Comparison of ENCODE assay signal across 15 cellular contexts in genomic region chr1:162197615-162198497, GRCh38.
DNase-seq lines count a peak whose midpoint lies in the region; ATAC-seq, FAIRE-seq and TF ChIP-seq lines count a peak whose summit lies in the region.
"Had no signal": no experiment of that assay in that cellular context is flagged by ENCODE, and none has a peak within 500 bp of the region (broad histone marks: within the 10 kb centered on the region; RNA-seq: fewer than 3 reads in every experiment).

No MANE protein-coding gene starts in this region.

- H3K9me3 Mint-ChIP-seq in neural progenitor cell, result no peaks in the 10 kb centered on the region
- H3K9me3 Mint-ChIP-seq: HFFc6 had no signal

- peak; percentile 25 for FAIRE-seq in D721Med (lab: Jason Lieb, UNC)
- no peak for FAIRE-seq in GM12891 (lab: Jason Lieb, UNC)
- FAIRE-seq: astrocyte had no signal

- H3K4me3 Mint-ChIP-seq in neural progenitor cell, result no peak overlapping the region
- H3K4me3 Mint-ChIP-seq: HFFc6 had no signal

- 0 out of 2 replicates have a peak overlapping the region, but pooled peaks have one; percentile 7 for H3K4me3 ChIP-seq in HUES6 (ENCODE audit: low read depth, low read length)
- no peak overlapping the region for H3K4me3 ChIP-seq in epithelial cell of esophagus (ENCODE audit: low read length)
- H3K4me3 ChIP-seq in neural progenitor cell, result no peak overlapping the region
- H3K4me3 ChIP-seq: lung had no signal

- no peaks in the 10 kb centered on the region for H3K27me3 ChIP-seq in HUES6 (ENCODE audit: control insufficient read depth, insufficient read depth, low read length)
- H3K27me3 ChIP-seq in neural progenitor cell, result no peaks in the 10 kb centered on the region

- H3K36me3 ChIP-seq in HUES6 (ENCODE audit: control insufficient read depth, insufficient read depth, low read length) (no peaks in the 10 kb centered on the region), neural progenitor cell (no peaks in the 10 kb centered on the region)

- DNase-seq in D721Med (ENCODE audit: insufficient read length, low spot score), result no peak
- DNase-seq in epithelial cell of esophagus (ENCODE audit: low read depth), result peak; percentile 40
- no peak for DNase-seq in neural progenitor cell (ENCODE audit: low spot score)
- DNase-seq in GM12891 (ENCODE audit: insufficient read length, low spot score), result no peak
- no peak for DNase-seq in activated CD8-positive, alpha-beta memory T cell treated with anti-CD3 and anti-CD28 coated beads, Interleukin-2, amount 50 U/mL, for 4 hours
- DNase-seq: activated CD4-positive, CD25-positive, alpha-beta regulatory T cell; C1 segment of cervical spinal cord; HFFc6; NCI-H1694 treated with DMSO at 0.1 percent for 48 hours; stimulated activated naive CD4-positive, alpha-beta T cell treated with Interleukin-2 at 50 U/mL for 16 hours had no signal

- peaks cover 74% of the 10 kb centered on the region for H3K79me2 ChIP-seq in neural progenitor cell (ENCODE audit: low read depth)

- no peak for TF ChIP-seq POLR2A in GM12891 (IDR thresholded peaks at IDR 0.05; ENCODE audit: low read depth, low read length)

- H3K36me3 Mint-ChIP-seq in neural progenitor cell, result no peaks in the 10 kb centered on the region

- H3K9me3 ChIP-seq in HUES6 (ENCODE audit: control insufficient read depth, insufficient read depth, low read depth, low read length) (no peaks in the 10 kb centered on the region), neural progenitor cell (ENCODE audit: low read depth) (no peaks in the 10 kb centered on the region)

- no peak overlapping the region for H2AFZ ChIP-seq in neural progenitor cell (replicated peaks)

- H3K4me1 Mint-ChIP-seq in neural progenitor cell, result peaks cover 20% of the 10 kb centered on the region

- no peak for TF ChIP-seq CTCF in D721Med (IDR thresholded peaks at IDR 0.05; ENCODE audit: insufficient read depth, missing control alignments)
- TF ChIP-seq CTCF in epithelial cell of esophagus (IDR thresholded peaks at IDR 0.05; ENCODE audit: insufficient read depth, low read depth, low read length, missing control alignments), result no peak
- TF ChIP-seq CTCF in neural progenitor cell (IDR thresholded peaks at IDR 0.05), result peak; percentile 12

- H3K4me2 ChIP-seq in neural progenitor cell, result no peak overlapping the region

- H3K27ac ChIP-seq in HUES6 (ENCODE audit: low read depth, low read length), result peak overlapping the region; percentile 30; the same call in 1 of the 2 replicates
- H3K27ac ChIP-seq in neural progenitor cell, result no peak overlapping the region

- H3F3A ChIP-seq in neural progenitor cell (ENCODE audit: low read depth), result peaks cover 13% of the 10 kb centered on the region

- no peaks in the 10 kb centered on the region for H3K27me3 Mint-ChIP-seq in neural progenitor cell (ENCODE audit: insufficient read depth, low read depth)

- peaks cover 22% of the 10 kb centered on the region for H4K20me1 ChIP-seq in neural progenitor cell (ENCODE audit: low read depth)

- ATAC-seq in HG03342 (IDR thresholded peaks at IDR 0.05; ENCODE audit: unreplicated experiment), result no peak
- no peak for ATAC-seq in HG03175 (IDR thresholded peaks at IDR 0.05; ENCODE audit: unreplicated experiment)

- H3K4me1 ChIP-seq in HUES6 (ENCODE audit: control insufficient read depth, insufficient read depth, low read length) (peaks cover 45% of the 10 kb centered on the region), neural progenitor cell (peaks cover 29% of the 10 kb centered on the region)

- H3K27ac Mint-ChIP-seq in neural progenitor cell, result peak overlapping the region; percentile 44
- H3K27ac Mint-ChIP-seq: HFFc6 had no signal

- H3K9ac ChIP-seq in HUES6 (ENCODE audit: low read length) (peak overlapping the region; percentile 36), neural progenitor cell (no peak overlapping the region)

TF ChIP-seq in GM12891, 5 proteins besides CTCF, POLR2A, EP300 and RAD21:
- TF ChIP-seq SPI1 (IDR thresholded peaks at IDR 0.05; ENCODE audit: low read depth, low read length) (no peak), TAF1 (IDR thresholded peaks at IDR 0.05; ENCODE audit: low read depth, low read length) (no peak), POU2F2 (IDR thresholded peaks at IDR 0.05; ENCODE audit: low read depth, low read length) (no peak), POLR2AphosphoS5 (IDR thresholded peaks at IDR 0.05; ENCODE audit: low read depth, low read length) (no peak)
TF ChIP-seq in GM12891: peak in this region for 0.
